8 cellular contexts compared by ENCODE assay signal in genomic region chr1:9429369-9429766, GRCh38.
DNase-seq lines count a peak whose midpoint lies in the region; ATAC-seq and TF ChIP-seq lines count a peak whose summit lies in the region.

No MANE protein-coding gene starts in this region.

- DNase-seq in T-cell (no peak), fibroblast of the aortic adventitia (ENCODE audit: low read depth) (no peak), prostate gland (ENCODE audit: low spot score) (no peak), NCI-H524 treated with DMSO at 0.1 percent for 48 hours (lab: John Stamatoyannopoulos, UW) (no peak), globus pallidus (ENCODE audit: low spot score) (no peak), superior temporal gyrus (ENCODE audit: extremely low spot score) (no peak)

- WGBS in prostate gland = 26% methylated on average over 6 of the region's 6 CpGs

- POLR2A ChIA-PET in T-cell (lab: Charles Lee) = interaction anchor here in 1 of 2 donors (0.6 kb wide), 2 partner anchors 146 to 200 kb away, joined by 3 to 9 read pairs; no protein-coding TSS in a partner anchor

- H3K9me3 ChIP-seq in prostate gland = no peaks in the 10 kb centered on the region

- H3K27me3 ChIP-seq in prostate gland (replicated peaks; ENCODE audit: insufficient read depth) = no peaks in the 10 kb centered on the region

- TF ChIP-seq CTCF in fibroblast of the aortic adventitia (IDR thresholded peaks at IDR 0.05; ENCODE audit: insufficient read depth, low read length) = no peak
- TF ChIP-seq CTCF in prostate gland (IDR thresholded peaks at IDR 0.05) = no peak

- H3K9me3 Mint-ChIP-seq in T-cell = no peaks in the 10 kb centered on the region

- peak overlapping the region; percentile 70 to 75 for H3K27ac ChIP-seq in prostate gland

- no peak for ATAC-seq in T-cell (replicated peaks in 1 of 4)
- ATAC-seq in HG02642 (IDR thresholded peaks at IDR 0.05; ENCODE audit: poor library complexity, unreplicated experiment) = no peak

- H3K27ac Mint-ChIP-seq in T-cell = peak overlapping the region; percentile 97 to 98

- no peak for TF ChIP-seq POLR2A in prostate gland (IDR thresholded peaks at IDR 0.05)

- peak overlapping the region; percentile 86 to 94 (median 92) for H3K4me3 Mint-ChIP-seq in T-cell

- no peaks in the 10 kb centered on the region for H3K36me3 ChIP-seq in prostate gland

- no peaks in the 10 kb centered on the region for H3K27me3 Mint-ChIP-seq in T-cell

- H3K4me1 Mint-ChIP-seq in T-cell = peaks cover 47 to 54% (median 53%) of the 10 kb centered on the region in 3 donors

- H3K4me1 ChIP-seq in prostate gland (replicated peaks) = peaks cover 5% of the 10 kb centered on the region

- H3K4me3 ChIP-seq in GM08714 (ENCODE audit: low read length) (peak overlapping the region; percentile 72), fibroblast of the aortic adventitia (ENCODE audit: low read depth, low read length) (peak overlapping the region; percentile 89), prostate gland (peak overlapping the region; percentile 33 to 36)

- intact Hi-C loops in prostate gland (cut with DNase I) = loop anchor here (5.0 kb wide), 1 partner anchor 52 kb away; no protein-coding TSS in a partner anchor

- CTCF ChIA-PET in T-cell (lab: Charles Lee) = no interaction called here

- no peaks in the 10 kb centered on the region for H3K36me3 Mint-ChIP-seq in T-cell

Comparison
In these comparisons a context has a peak if more than half of its experiments do, and no peak if none do; other contexts are left out.
1. H3K4me3 ChIP-seq: peak in every context shown above with its lines; median percentile 89 in fibroblast of the aortic adventitia; 72 in GM08714; 34 in prostate gland.